1 cellular context compared by ENCODE assay signal in genomic region chr9:133071484-133072150, GRCh38.
TF ChIP-seq lines count a peak whose summit lies in the region.

No MANE protein-coding gene starts in this region.

TF ChIP-seq in K562, 482 proteins besides CTCF, POLR2A, EP300 and RAD21:
- TF ChIP-seq SAFB (IDR thresholded peaks at IDR 0.05; ENCODE audit: borderline replicate concordance, low read depth, low read length) (peak; percentile 63; the same call in 1 of the 2 replicates), BMI1 (IDR thresholded peaks at IDR 0.05; ENCODE audit: low read length) (no peak)
- TF ChIP-seq, protein P1, sequence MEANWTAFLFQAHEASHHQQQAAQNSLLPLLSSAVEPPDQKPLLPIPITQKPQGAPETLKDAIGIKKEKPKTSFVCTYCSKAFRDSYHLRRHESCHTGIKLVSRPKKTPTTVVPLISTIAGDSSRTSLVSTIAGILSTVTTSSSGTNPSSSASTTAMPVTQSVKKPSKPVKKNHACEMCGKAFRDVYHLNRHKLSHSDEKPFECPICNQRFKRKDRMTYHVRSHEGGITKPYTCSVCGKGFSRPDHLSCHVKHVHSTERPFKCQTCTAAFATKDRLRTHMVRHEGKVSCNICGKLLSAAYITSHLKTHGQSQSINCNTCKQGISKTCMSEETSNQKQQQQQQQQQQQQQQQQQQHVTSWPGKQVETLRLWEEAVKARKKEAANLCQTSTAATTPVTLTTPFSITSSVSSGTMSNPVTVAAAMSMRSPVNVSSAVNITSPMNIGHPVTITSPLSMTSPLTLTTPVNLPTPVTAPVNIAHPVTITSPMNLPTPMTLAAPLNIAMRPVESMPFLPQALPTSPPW (CRISPR knock-in tag; IDR thresholded peaks at IDR 0.05): 0 out of 2 replicates have a peak, but pooled peaks have one; percentile 19
